Comparison of ENCODE assay signal across 15 cellular contexts in genomic region chr16:3013998-3014690, GRCh38. TPM values are rescaled to one million over a fixed set of nuclear protein-coding genes. Genes with fewer than 3 reads are reported as not detected.
A peak's percentile ranks its signal among the peaks of the same experiment; 100 is the strongest.
DNase-seq lines count a peak whose midpoint lies in the region; FAIRE-seq and TF ChIP-seq lines count a peak whose summit lies in the region.
"Had no signal": no experiment of that assay in that cellular context is flagged by ENCODE, and none has a peak within 500 bp of the region (broad histone marks: within the 10 kb centered on the region; RNA-seq: fewer than 3 reads in every experiment).

No MANE protein-coding gene starts in this region.

- no peak for TF ChIP-seq CTCF in H9 (conservative IDR thresholded peaks at IDR 0.05)
- no peak for TF ChIP-seq CTCF in astrocyte (IDR thresholded peaks at IDR 0.05; ENCODE audit: insufficient read depth, low read depth, low read length)
- no peak for TF ChIP-seq CTCF in mesothelial cell of epicardium (IDR thresholded peaks at IDR 0.05; ENCODE audit: unreplicated experiment)

- H3K36me3 Mint-ChIP-seq in H9 (ENCODE audit: insufficient read depth in 1 of 3, low read depth in 3 of 3) (peaks cover 21 to 32% (median 30%) of the 10 kb centered on the region in 3 experiments), astrocyte (ENCODE audit: low read depth, unreplicated experiment) (peaks cover 3% of the 10 kb centered on the region), mesothelial cell of epicardium (peaks cover 4% of the 10 kb centered on the region)
- H3K36me3 Mint-ChIP-seq: CD14-positive monocyte had no signal

- H2BK5ac ChIP-seq in H9 (ENCODE audit: insufficient read length, low read length) (no peak overlapping the region), mesendoderm (ENCODE audit: low read length) (no peak overlapping the region)

- no peak overlapping the region for H2BK15ac ChIP-seq in H9 (ENCODE audit: low read depth, low read length)
- H2BK15ac ChIP-seq in mesendoderm (replicated peaks; ENCODE audit: low read depth) = no peak overlapping the region

- H3K56ac ChIP-seq in H9 (ENCODE audit: insufficient read length, low read depth, low read length) = no peak overlapping the region
- no peak overlapping the region for H3K56ac ChIP-seq in mesendoderm (ENCODE audit: low read length)

- H3K4me3 Mint-ChIP-seq in H9 (peak overlapping the region; percentile 18 to 65; a peak in 3 of 5 replicates), astrocyte (ENCODE audit: unreplicated experiment) (peak overlapping the region; percentile 34), mesothelial cell of epicardium (peak overlapping the region; percentile 42)

- H3K18ac ChIP-seq in H9 (ENCODE audit: insufficient read length, low read depth, low read length) (no peak overlapping the region), mesendoderm (ENCODE audit: low read length) (no peak overlapping the region)

- H3K14ac ChIP-seq in H9 (ENCODE audit: insufficient read depth, low read length) = no peak overlapping the region; the same call in 1 of the 2 replicates

- H3K36me3 ChIP-seq in astrocyte (ENCODE audit: insufficient read depth, low read length) (no peaks in the 10 kb centered on the region), mesendoderm (ENCODE audit: control insufficient read depth, insufficient read depth, low read length) (peaks cover 2% of the 10 kb centered on the region)
- H3K36me3 ChIP-seq: SJCRH30 had no signal

- H3K79me2 ChIP-seq in H9 (ENCODE audit: insufficient read depth, low read length) (peaks cover 9% of the 10 kb centered on the region; the same call in 1 of the 2 replicates), astrocyte (ENCODE audit: insufficient read depth, low read length) (no peaks in the 10 kb centered on the region), mesendoderm (ENCODE audit: control insufficient read depth, insufficient read depth, low read length) (peaks cover 17% of the 10 kb centered on the region)

- H3K27ac Mint-ChIP-seq in H9 (peak overlapping the region; percentile 40 to 93 (median 73); a peak in 5 of 7 replicates), astrocyte (ENCODE audit: unreplicated experiment) (no peak overlapping the region), mesothelial cell of epicardium (peak overlapping the region; percentile 76)
- H3K27ac Mint-ChIP-seq: CD14-positive monocyte had no signal

- H4K91ac ChIP-seq in H9 (ENCODE audit: insufficient read length, low read depth, low read length) = no peak overlapping the region

- H3K4me1 Mint-ChIP-seq in H9 (peaks cover 45 to 80% of the 10 kb centered on the region in 2 experiments), astrocyte (ENCODE audit: low read depth, unreplicated experiment) (peaks cover 13% of the 10 kb centered on the region), mesothelial cell of epicardium (peaks cover 66% of the 10 kb centered on the region)

- H3K79me1 ChIP-seq in H9 (ENCODE audit: insufficient read depth, low read depth, low read length, poor library complexity, severe bottlenecking) (no peaks in the 10 kb centered on the region), mesendoderm (ENCODE audit: low read length) (peaks cover 3% of the 10 kb centered on the region)

- FAIRE-seq in astrocyte (lab: Jason Lieb, UNC) = no peak

- H2BK20ac ChIP-seq in H9 (ENCODE audit: low read depth, low read length, poor library complexity, severe bottlenecking) = no peak overlapping the region

- no peak overlapping the region for H4K8ac ChIP-seq in H9 (replicated peaks; ENCODE audit: insufficient read length, low read depth, low read length)
- no peak overlapping the region for H4K8ac ChIP-seq in mesendoderm (ENCODE audit: low read depth, low read length)

- no peak overlapping the region for H3T11ph ChIP-seq in H9 (ENCODE audit: low read length)

- H3K27me3 Mint-ChIP-seq in H9 (ENCODE audit: low read depth) = peaks cover 7% of the 10 kb centered on the region
- H3K27me3 Mint-ChIP-seq in astrocyte (ENCODE audit: low read depth, unreplicated experiment) = no peaks in the 10 kb centered on the region
- H3K27me3 Mint-ChIP-seq in mesothelial cell of epicardium (ENCODE audit: low read depth) = peaks cover 54% of the 10 kb centered on the region

- H2AK5ac ChIP-seq in H9 (ENCODE audit: insufficient read length, low read length) (no peak overlapping the region), mesendoderm (ENCODE audit: low read length) (no peak overlapping the region)

- H3K27me3 ChIP-seq in H9 (ENCODE audit: insufficient read depth, low read length) (no peaks in the 10 kb centered on the region), astrocyte (ENCODE audit: insufficient read depth, low read length) (peaks cover 24% of the 10 kb centered on the region), mesendoderm (ENCODE audit: insufficient read depth, low read length, poor library complexity) (no peaks in the 10 kb centered on the region)

- H2BK120ac ChIP-seq in H9 (ENCODE audit: low read depth, low read length, poor library complexity, severe bottlenecking) = no peak overlapping the region
- no peak overlapping the region for H2BK120ac ChIP-seq in mesendoderm (ENCODE audit: low read depth, low read length)

- no CpG with 5 or more reads among the region's 12 CpGs for WGBS in H9 (ENCODE audit: extremely low coverage, insufficient read length, low lambda C conversion rate)
- WGBS in mesendoderm (ENCODE audit: extremely low coverage, insufficient coverage, low lambda C conversion rate) = no CpG with 5 or more reads among the region's 12 CpGs

- H3K4me3 ChIP-seq in astrocyte (ENCODE audit: insufficient read depth, low read depth, low read length) (no peak overlapping the region), mesendoderm (ENCODE audit: low read length) (no peak overlapping the region)
- H3K4me3 ChIP-seq: SJCRH30 had no signal

- H3K23ac ChIP-seq in H9 (ENCODE audit: insufficient read length, low read depth, low read length) = no peak overlapping the region
- no peak overlapping the region for H3K23ac ChIP-seq in mesendoderm (ENCODE audit: low read length)

- H3K4ac ChIP-seq in H9 (ENCODE audit: low read depth, low read length) = no peak overlapping the region
- no peak overlapping the region for H3K4ac ChIP-seq in mesendoderm (ENCODE audit: low read depth, low read length)

- no peak overlapping the region for H3K9ac ChIP-seq in H9 (ENCODE audit: extremely low read depth, insufficient read length, low read length)
- H3K9ac ChIP-seq in astrocyte (ENCODE audit: low read length) = no peak overlapping the region
- no peak overlapping the region for H3K9ac ChIP-seq in mesendoderm (ENCODE audit: low read length)

- H3K9me3 ChIP-seq in H9 (ENCODE audit: control insufficient read depth, low read depth, low read length) (no peaks in the 10 kb centered on the region), astrocyte (ENCODE audit: insufficient read depth, low read depth, low read length) (no peaks in the 10 kb centered on the region)
- H3K9me3 ChIP-seq: SJCRH30 had no signal

- H2AFZ ChIP-seq in H9 (ENCODE audit: low read length) (no peak overlapping the region), astrocyte (ENCODE audit: low read depth, low read length) (no peak overlapping the region)

- no peak overlapping the region for H2BK12ac ChIP-seq in H9 (ENCODE audit: insufficient read length, low read depth, low read length)

- H4K20me1 ChIP-seq in H9 (ENCODE audit: control insufficient read depth, insufficient read depth, insufficient read length) = no peaks in the 10 kb centered on the region
- peaks cover 5% of the 10 kb centered on the region for H4K20me1 ChIP-seq in astrocyte (ENCODE audit: insufficient read depth, low read length)

- H3K23me2 ChIP-seq in H9 (ENCODE audit: insufficient read length, low read depth, low read length, poor library complexity, severe bottlenecking) = peaks cover 20% of the 10 kb centered on the region

- H3K4me2 ChIP-seq in H9 (ENCODE audit: insufficient read depth, insufficient read length, low read length) = no peak overlapping the region
- no peak overlapping the region for H3K4me2 ChIP-seq in astrocyte (ENCODE audit: low read length)
- H3K4me2 ChIP-seq in mesendoderm (ENCODE audit: low read length) = no peak overlapping the region

- H3K9me3 Mint-ChIP-seq in H9 = no peaks in the 10 kb centered on the region
- H3K9me3 Mint-ChIP-seq in astrocyte (ENCODE audit: unreplicated experiment) = no peaks in the 10 kb centered on the region
- H3K9me3 Mint-ChIP-seq in mesothelial cell of epicardium = no peaks in the 10 kb centered on the region

- no peak overlapping the region for H4K5ac ChIP-seq in H9 (ENCODE audit: insufficient read length, low read depth, low read length)
- H4K5ac ChIP-seq in mesendoderm (ENCODE audit: low read length) = no peak overlapping the region

- H3K4me1 ChIP-seq in H9 (ENCODE audit: insufficient read depth, low read length) (no peaks in the 10 kb centered on the region; the same call in 1 of the 2 replicates), astrocyte (ENCODE audit: insufficient read depth, low read length) (peaks cover 22% of the 10 kb centered on the region), mesendoderm (ENCODE audit: control insufficient read depth, low read depth, low read length) (no peaks in the 10 kb centered on the region)

- no peak overlapping the region for H3K27ac ChIP-seq in H9 (ENCODE audit: insufficient read length, low read depth, low read length)
- no peak overlapping the region for H3K27ac ChIP-seq in astrocyte (ENCODE audit: low read depth, low read length)
- no peak overlapping the region for H3K27ac ChIP-seq in mesendoderm (ENCODE audit: low read depth, low read length)
- H3K27ac ChIP-seq: SJCRH30 had no signal

- no peak for DNase-seq in H9
- no peak for DNase-seq in astrocyte (ENCODE audit: low read depth)
- no peak for DNase-seq in mesothelial cell of epicardium (ENCODE audit: low spot score in 2 of 2, unreplicated experiment in 2 of 2)
- DNase-seq in mesendoderm = no peak
- DNase-seq in NCI-H774 (lab: John Stamatoyannopoulos, UW) = no peak
- no peak for DNase-seq in NCI-H128 (lab: John Stamatoyannopoulos, UW; ENCODE audit: unreplicated experiment)
- DNase-seq: COR-L47, DMS153, NCI-H1105 treated with DMSO at 0.1 percent for 48 hours, NCI-H1930, NCI-H526 treated with DMSO at 0.1 percent for 48 hours, SJCRH30 had no signal

RNA-seq across cellular contexts. Expression of gene CLDN9, which starts 1.4 kb away (rescaled TPM):
- total RNA-seq in H9 (2021) (1.3 and 1.5 TPM in 2 replicates), astrocyte (0.14 and 0.48 TPM in 2 replicates), mesothelial cell of epicardium (5.4 to 5.7 TPM (median 5.4 TPM) in 3 replicates)
- polyA plus RNA-seq in mesendoderm (2013, experiment 1 of 2) = 0.20 TPM
- polyA plus RNA-seq in mesendoderm (2013, experiment 2 of 2) = 0.15 TPM
- total RNA-seq: HT1080, SJCRH30 had no signal
- polyA plus RNA-seq: CD14-positive monocyte had no signal

RNA-seq across cellular contexts. Expression of gene CLDN6, which starts 3.8 kb away (rescaled TPM):
- total RNA-seq in H9 (2021) (743 and 757 TPM in 2 replicates), astrocyte (449 and 584 TPM in 2 replicates), mesothelial cell of epicardium (257 to 267 TPM (median 260 TPM) in 3 replicates)
- polyA plus RNA-seq in mesendoderm (2013, experiment 1 of 2) = 508 TPM
- polyA plus RNA-seq in mesendoderm (2013, experiment 2 of 2) = 491 TPM
- total RNA-seq: HT1080, PC-3, SJCRH30 had no signal
- polyA plus RNA-seq: CD14-positive monocyte had no signal

RNA-seq across cellular contexts. Expression of gene TNFRSF12A, which starts 6.0 kb away (rescaled TPM):
- 147 and 148 TPM in 2 replicates for total RNA-seq in H9 (2021)
- total RNA-seq in astrocyte = 262 and 275 TPM in 2 replicates
- total RNA-seq in mesothelial cell of epicardium = 44.6 to 45.5 TPM (median 45.1 TPM) in 3 replicates
- 126 TPM for polyA plus RNA-seq in mesendoderm (2013, experiment 1 of 2)
- polyA plus RNA-seq in mesendoderm (2013, experiment 2 of 2) = 126 TPM

RNA-seq across cellular contexts. Expression of gene HCFC1R1, which starts 9.6 kb away (rescaled TPM):
- 61.1 and 61.3 TPM in 2 replicates for total RNA-seq in H9 (2021)
- 47.0 and 71.6 TPM in 2 replicates for total RNA-seq in astrocyte
- total RNA-seq in mesothelial cell of epicardium = 64.0 to 68.5 TPM (median 65.7 TPM) in 3 replicates
- 73.7 TPM for polyA plus RNA-seq in mesendoderm (2013, experiment 1 of 2)
- 75.5 TPM for polyA plus RNA-seq in mesendoderm (2013, experiment 2 of 2)

RNA-seq across cellular contexts. Expression of gene THOC6, which starts 9.7 kb away (rescaled TPM):
- 65.7 and 68.2 TPM in 2 replicates for total RNA-seq in H9 (2021)
- 17.4 and 22.3 TPM in 2 replicates for total RNA-seq in astrocyte
- 59.8 to 62.4 TPM (median 60.2 TPM) in 3 replicates for total RNA-seq in mesothelial cell of epicardium
- 38.1 TPM for polyA plus RNA-seq in mesendoderm (2013, experiment 1 of 2)
- polyA plus RNA-seq in mesendoderm (2013, experiment 2 of 2) = 37.5 TPM
